Comparison of ENCODE assay signal across 3 cellular contexts in the genomic region with DNA sequence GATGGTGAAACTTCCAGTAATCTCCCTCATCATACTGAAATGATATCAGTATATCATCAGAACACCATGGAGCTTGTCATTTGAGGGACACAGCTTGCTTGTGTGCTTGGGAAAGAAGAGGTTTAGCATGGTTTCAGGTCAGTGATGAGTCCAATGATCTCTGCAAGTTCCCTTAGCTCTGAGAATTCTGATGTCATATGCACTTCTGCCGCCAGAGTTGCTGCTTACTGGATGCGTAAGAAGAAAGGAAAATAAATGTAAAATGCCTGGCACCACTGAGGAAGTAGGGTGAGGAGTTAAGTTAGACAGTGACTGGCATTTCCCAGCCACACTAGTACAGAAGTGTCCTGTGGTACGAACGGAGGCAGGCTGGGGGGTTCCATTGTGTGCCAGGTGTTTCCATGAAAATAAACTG.
TF ChIP-seq lines count a peak whose summit lies in the region.

No MANE protein-coding gene starts in this region.

TF ChIP-seq in liver, 16 proteins besides CTCF, POLR2A, EP300 and RAD21:
- TF ChIP-seq NR2F2 (IDR thresholded peaks at IDR 0.05) (no peak), HNF4A (conservative IDR thresholded peaks at IDR 0.05) (no peak), EGR1 (IDR thresholded peaks at IDR 0.05; ENCODE audit: low read depth in 2 of 2) (no peak), TAF1 (conservative IDR thresholded peaks at IDR 0.05) (no peak), HNF4G (IDR thresholded peaks at IDR 0.05) (no peak), JUND (IDR thresholded peaks at IDR 0.05) (no peak), SP1 (IDR thresholded peaks at IDR 0.05) (no peak), FOXA2 (IDR thresholded peaks at IDR 0.05) (no peak), YY1 (IDR thresholded peaks at IDR 0.05) (no peak), FOXA1 (IDR thresholded peaks at IDR 0.05) (no peak), RXRA (IDR thresholded peaks at IDR 0.05) (no peak), GABPA (IDR thresholded peaks at IDR 0.05 in 1 of 2, conservative IDR thresholded peaks at IDR 0.05 in 1 of 2) (no peak)
- TF ChIP-seq, protein P1, sequence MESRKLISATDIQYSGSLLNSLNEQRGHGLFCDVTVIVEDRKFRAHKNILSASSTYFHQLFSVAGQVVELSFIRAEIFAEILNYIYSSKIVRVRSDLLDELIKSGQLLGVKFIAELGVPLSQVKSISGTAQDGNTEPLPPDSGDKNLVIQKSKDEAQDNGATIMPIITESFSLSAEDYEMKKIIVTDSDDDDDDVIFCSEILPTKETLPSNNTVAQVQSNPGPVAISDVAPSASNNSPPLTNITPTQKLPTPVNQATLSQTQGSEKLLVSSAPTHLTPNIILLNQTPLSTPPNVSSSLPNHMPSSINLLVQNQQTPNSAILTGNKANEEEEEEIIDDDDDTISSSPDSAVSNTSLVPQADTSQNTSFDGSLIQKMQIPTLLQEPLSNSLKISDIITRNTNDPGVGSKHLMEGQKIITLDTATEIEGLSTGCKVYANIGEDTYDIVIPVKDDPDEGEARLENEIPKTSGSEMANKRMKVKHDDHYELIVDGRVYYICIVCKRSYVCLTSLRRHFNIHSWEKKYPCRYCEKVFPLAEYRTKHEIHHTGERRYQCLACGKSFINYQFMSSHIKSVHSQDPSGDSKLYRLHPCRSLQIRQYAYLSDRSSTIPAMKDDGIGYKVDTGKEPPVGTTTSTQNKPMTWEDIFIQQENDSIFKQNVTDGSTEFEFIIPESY (IDR thresholded peaks at IDR 0.05) = no peak
- TF ChIP-seq, protein P2, sequence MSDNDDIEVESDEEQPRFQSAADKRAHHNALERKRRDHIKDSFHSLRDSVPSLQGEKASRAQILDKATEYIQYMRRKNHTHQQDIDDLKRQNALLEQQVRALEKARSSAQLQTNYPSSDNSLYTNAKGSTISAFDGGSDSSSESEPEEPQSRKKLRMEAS (IDR thresholded peaks at IDR 0.05) = no peak
- TF ChIP-seq, protein P3, sequence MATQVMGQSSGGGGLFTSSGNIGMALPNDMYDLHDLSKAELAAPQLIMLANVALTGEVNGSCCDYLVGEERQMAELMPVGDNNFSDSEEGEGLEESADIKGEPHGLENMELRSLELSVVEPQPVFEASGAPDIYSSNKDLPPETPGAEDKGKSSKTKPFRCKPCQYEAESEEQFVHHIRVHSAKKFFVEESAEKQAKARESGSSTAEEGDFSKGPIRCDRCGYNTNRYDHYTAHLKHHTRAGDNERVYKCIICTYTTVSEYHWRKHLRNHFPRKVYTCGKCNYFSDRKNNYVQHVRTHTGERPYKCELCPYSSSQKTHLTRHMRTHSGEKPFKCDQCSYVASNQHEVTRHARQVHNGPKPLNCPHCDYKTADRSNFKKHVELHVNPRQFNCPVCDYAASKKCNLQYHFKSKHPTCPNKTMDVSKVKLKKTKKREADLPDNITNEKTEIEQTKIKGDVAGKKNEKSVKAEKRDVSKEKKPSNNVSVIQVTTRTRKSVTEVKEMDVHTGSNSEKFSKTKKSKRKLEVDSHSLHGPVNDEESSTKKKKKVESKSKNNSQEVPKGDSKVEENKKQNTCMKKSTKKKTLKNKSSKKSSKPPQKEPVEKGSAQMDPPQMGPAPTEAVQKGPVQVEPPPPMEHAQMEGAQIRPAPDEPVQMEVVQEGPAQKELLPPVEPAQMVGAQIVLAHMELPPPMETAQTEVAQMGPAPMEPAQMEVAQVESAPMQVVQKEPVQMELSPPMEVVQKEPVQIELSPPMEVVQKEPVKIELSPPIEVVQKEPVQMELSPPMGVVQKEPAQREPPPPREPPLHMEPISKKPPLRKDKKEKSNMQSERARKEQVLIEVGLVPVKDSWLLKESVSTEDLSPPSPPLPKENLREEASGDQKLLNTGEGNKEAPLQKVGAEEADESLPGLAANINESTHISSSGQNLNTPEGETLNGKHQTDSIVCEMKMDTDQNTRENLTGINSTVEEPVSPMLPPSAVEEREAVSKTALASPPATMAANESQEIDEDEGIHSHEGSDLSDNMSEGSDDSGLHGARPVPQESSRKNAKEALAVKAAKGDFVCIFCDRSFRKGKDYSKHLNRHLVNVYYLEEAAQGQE (IDR thresholded peaks at IDR 0.05) = no peak
- TF ChIP-seq, protein P4, sequence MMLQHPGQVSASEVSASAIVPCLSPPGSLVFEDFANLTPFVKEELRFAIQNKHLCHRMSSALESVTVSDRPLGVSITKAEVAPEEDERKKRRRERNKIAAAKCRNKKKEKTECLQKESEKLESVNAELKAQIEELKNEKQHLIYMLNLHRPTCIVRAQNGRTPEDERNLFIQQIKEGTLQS (IDR thresholded peaks at IDR 0.05) = no peak

TF ChIP-seq in HepG2, 621 proteins besides CTCF, POLR2A, EP300 and RAD21:
- TF ChIP-seq ZNF878 (CRISPR knock-in tag; IDR thresholded peaks at IDR 0.05) (no peak), PCBP1 (IDR thresholded peaks at IDR 0.05; ENCODE audit: borderline replicate concordance, low read depth, low read length) (no peak), NFRKB (IDR thresholded peaks at IDR 0.05) (no peak), ZNF644 (CRISPR knock-in tag; IDR thresholded peaks at IDR 0.05; ENCODE audit: low read depth) (no peak), HOXA7 (CRISPR knock-in tag; IDR thresholded peaks at IDR 0.05) (no peak), HNRNPLL (IDR thresholded peaks at IDR 0.05; ENCODE audit: low read depth, low read length, poor library complexity, severe bottlenecking) (no peak), ZNF780A (CRISPR knock-in tag; IDR thresholded peaks at IDR 0.05) (no peak), ZNF552 (CRISPR knock-in tag; IDR thresholded peaks at IDR 0.05; ENCODE audit: borderline replicate concordance) (no peak), SNRNP70 (IDR thresholded peaks at IDR 0.05; ENCODE audit: low read depth, low read length) (no peak), TOPORS (CRISPR knock-in tag; IDR thresholded peaks at IDR 0.05) (no peak), KDM5B (CRISPR knock-in tag; IDR thresholded peaks at IDR 0.05; ENCODE audit: borderline replicate concordance) (no peak)
- TF ChIP-seq, protein P5, sequence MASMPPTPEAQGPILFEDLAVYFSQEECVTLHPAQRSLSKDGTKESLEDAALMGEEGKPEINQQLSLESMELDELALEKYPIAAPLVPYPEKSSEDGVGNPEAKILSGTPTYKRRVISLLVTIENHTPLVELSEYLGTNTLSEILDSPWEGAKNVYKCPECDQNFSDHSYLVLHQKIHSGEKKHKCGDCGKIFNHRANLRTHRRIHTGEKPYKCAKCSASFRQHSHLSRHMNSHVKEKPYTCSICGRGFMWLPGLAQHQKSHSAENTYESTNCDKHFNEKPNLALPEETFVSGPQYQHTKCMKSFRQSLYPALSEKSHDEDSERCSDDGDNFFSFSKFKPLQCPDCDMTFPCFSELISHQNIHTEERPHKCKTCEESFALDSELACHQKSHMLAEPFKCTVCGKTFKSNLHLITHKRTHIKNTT (CRISPR knock-in tag; IDR thresholded peaks at IDR 0.05) = no peak
- TF ChIP-seq, protein P6, sequence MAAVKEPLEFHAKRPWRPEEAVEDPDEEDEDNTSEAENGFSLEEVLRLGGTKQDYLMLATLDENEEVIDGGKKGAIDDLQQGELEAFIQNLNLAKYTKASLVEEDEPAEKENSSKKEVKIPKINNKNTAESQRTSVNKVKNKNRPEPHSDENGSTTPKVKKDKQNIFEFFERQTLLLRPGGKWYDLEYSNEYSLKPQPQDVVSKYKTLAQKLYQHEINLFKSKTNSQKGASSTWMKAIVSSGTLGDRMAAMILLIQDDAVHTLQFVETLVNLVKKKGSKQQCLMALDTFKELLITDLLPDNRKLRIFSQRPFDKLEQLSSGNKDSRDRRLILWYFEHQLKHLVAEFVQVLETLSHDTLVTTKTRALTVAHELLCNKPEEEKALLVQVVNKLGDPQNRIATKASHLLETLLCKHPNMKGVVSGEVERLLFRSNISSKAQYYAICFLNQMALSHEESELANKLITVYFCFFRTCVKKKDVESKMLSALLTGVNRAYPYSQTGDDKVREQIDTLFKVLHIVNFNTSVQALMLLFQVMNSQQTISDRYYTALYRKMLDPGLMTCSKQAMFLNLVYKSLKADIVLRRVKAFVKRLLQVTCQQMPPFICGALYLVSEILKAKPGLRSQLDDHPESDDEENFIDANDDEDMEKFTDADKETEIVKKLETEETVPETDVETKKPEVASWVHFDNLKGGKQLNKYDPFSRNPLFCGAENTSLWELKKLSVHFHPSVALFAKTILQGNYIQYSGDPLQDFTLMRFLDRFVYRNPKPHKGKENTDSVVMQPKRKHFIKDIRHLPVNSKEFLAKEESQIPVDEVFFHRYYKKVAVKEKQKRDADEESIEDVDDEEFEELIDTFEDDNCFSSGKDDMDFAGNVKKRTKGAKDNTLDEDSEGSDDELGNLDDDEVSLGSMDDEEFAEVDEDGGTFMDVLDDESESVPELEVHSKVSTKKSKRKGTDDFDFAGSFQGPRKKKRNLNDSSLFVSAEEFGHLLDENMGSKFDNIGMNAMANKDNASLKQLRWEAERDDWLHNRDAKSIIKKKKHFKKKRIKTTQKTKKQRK (IDR thresholded peaks at IDR 0.05; ENCODE audit: low read length) = no peak

TF ChIP-seq in GM12878, 131 proteins besides CTCF, POLR2A, EP300 and RAD21 (continues in another document):
- TF ChIP-seq SPI1 (IDR thresholded peaks at IDR 0.05; ENCODE audit: borderline replicate concordance, insufficient read depth, low read depth, low read length) = no peak; the same call in 1 of the 2 replicates
- TF ChIP-seq RB1 (IDR thresholded peaks at IDR 0.05; ENCODE audit: borderline replicate concordance) = no peak
- TF ChIP-seq, protein P7, sequence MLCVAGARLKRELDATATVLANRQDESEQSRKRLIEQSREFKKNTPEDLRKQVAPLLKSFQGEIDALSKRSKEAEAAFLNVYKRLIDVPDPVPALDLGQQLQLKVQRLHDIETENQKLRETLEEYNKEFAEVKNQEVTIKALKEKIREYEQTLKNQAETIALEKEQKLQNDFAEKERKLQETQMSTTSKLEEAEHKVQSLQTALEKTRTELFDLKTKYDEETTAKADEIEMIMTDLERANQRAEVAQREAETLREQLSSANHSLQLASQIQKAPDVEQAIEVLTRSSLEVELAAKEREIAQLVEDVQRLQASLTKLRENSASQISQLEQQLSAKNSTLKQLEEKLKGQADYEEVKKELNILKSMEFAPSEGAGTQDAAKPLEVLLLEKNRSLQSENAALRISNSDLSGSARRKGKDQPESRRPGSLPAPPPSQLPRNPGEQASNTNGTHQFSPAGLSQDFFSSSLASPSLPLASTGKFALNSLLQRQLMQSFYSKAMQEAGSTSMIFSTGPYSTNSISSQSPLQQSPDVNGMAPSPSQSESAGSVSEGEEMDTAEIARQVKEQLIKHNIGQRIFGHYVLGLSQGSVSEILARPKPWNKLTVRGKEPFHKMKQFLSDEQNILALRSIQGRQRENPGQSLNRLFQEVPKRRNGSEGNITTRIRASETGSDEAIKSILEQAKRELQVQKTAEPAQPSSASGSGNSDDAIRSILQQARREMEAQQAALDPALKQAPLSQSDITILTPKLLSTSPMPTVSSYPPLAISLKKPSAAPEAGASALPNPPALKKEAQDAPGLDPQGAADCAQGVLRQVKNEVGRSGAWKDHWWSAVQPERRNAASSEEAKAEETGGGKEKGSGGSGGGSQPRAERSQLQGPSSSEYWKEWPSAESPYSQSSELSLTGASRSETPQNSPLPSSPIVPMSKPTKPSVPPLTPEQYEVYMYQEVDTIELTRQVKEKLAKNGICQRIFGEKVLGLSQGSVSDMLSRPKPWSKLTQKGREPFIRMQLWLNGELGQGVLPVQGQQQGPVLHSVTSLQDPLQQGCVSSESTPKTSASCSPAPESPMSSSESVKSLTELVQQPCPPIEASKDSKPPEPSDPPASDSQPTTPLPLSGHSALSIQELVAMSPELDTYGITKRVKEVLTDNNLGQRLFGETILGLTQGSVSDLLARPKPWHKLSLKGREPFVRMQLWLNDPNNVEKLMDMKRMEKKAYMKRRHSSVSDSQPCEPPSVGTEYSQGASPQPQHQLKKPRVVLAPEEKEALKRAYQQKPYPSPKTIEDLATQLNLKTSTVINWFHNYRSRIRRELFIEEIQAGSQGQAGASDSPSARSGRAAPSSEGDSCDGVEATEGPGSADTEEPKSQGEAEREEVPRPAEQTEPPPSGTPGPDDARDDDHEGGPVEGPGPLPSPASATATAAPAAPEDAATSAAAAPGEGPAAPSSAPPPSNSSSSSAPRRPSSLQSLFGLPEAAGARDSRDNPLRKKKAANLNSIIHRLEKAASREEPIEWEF (IDR thresholded peaks at IDR 0.05; ENCODE audit: insufficient replicate concordance, low read depth, low read length) = no peak
- TF ChIP-seq, protein P6 (IDR thresholded peaks at IDR 0.05; ENCODE audit: low read depth, low read length) = no peak
- no peak for TF ChIP-seq RAD51 (IDR thresholded peaks at IDR 0.05)
- no peak for TF ChIP-seq TCF12 (IDR thresholded peaks at IDR 0.05; ENCODE audit: low read depth, low read length)
- TF ChIP-seq EZH2 (IDR thresholded peaks at IDR 0.05; ENCODE audit: borderline replicate concordance, control insufficient read depth, low read depth, low read length) = no peak
- TF ChIP-seq, protein P8, sequence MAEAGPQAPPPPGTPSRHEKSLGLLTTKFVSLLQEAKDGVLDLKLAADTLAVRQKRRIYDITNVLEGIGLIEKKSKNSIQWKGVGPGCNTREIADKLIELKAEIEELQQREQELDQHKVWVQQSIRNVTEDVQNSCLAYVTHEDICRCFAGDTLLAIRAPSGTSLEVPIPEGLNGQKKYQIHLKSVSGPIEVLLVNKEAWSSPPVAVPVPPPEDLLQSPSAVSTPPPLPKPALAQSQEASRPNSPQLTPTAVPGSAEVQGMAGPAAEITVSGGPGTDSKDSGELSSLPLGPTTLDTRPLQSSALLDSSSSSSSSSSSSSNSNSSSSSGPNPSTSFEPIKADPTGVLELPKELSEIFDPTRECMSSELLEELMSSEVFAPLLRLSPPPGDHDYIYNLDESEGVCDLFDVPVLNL (IDR thresholded peaks at IDR 0.05; ENCODE audit: low read depth, low read length) = no peak
- TF ChIP-seq DPF2 (IDR thresholded peaks at IDR 0.05) = no peak
- TF ChIP-seq, protein P9, sequence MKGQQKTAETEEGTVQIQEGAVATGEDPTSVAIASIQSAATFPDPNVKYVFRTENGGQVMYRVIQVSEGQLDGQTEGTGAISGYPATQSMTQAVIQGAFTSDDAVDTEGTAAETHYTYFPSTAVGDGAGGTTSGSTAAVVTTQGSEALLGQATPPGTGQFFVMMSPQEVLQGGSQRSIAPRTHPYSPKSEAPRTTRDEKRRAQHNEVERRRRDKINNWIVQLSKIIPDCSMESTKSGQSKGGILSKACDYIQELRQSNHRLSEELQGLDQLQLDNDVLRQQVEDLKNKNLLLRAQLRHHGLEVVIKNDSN (IDR thresholded peaks at IDR 0.05; ENCODE audit: borderline replicate concordance, extremely low read length, insufficient read depth, low read depth, low read length) = no peak
- peak; percentile 44 for TF ChIP-seq ATF7 (IDR thresholded peaks at IDR 0.05; ENCODE audit: low read depth)
- TF ChIP-seq WRNIP1 (IDR thresholded peaks at IDR 0.05; ENCODE audit: borderline replicate concordance, low read depth, low read length) = no peak
- no peak for TF ChIP-seq SUZ12 (IDR thresholded peaks at IDR 0.05; ENCODE audit: unreplicated experiment)
- TF ChIP-seq CBX3 (IDR thresholded peaks at IDR 0.05; ENCODE audit: borderline replicate concordance, low read depth) = no peak
